1 cellular context compared by ENCODE assay signal in genomic region chr20:62030834-62031434, GRCh38.
TF ChIP-seq lines count a peak whose summit lies in the region.

No MANE protein-coding gene starts in this region.

TF ChIP-seq in HepG2, 621 proteins besides CTCF, POLR2A, EP300 and RAD21 (continued from another document and continues in another):
- TF ChIP-seq ZNF235 (CRISPR knock-in tag; IDR thresholded peaks at IDR 0.05; ENCODE audit: borderline replicate concordance) (no peak), ZNF672 (CRISPR knock-in tag; IDR thresholded peaks at IDR 0.05) (no peak), TFDP1 (CRISPR knock-in tag; IDR thresholded peaks at IDR 0.05; ENCODE audit: borderline replicate concordance) (peak; percentile 87; the same call in 1 of the 2 replicates), MXD1 (CRISPR knock-in tag; IDR thresholded peaks at IDR 0.05) (peak; percentile 77), CHCHD3 (CRISPR knock-in tag; IDR thresholded peaks at IDR 0.05) (no peak), RXRA (CRISPR knock-in tag; IDR thresholded peaks at IDR 0.05) (peak; percentile 60), IRF2 (CRISPR knock-in tag; IDR thresholded peaks at IDR 0.05) (0 out of 2 replicates have a peak, but pooled peaks have one; percentile 59), ZNF44 (CRISPR knock-in tag; IDR thresholded peaks at IDR 0.05) (0 out of 2 replicates have a peak, but pooled peaks have one; percentile 58), PHF5A (CRISPR knock-in tag; IDR thresholded peaks at IDR 0.05; ENCODE audit: low read depth, unreplicated experiment) (peak; percentile 67), ZNF513 (CRISPR knock-in tag; conservative IDR thresholded peaks at IDR 0.05) (no peak), STAT6 (CRISPR knock-in tag; IDR thresholded peaks at IDR 0.05; ENCODE audit: borderline replicate concordance) (no peak), HDAC1 (CRISPR knock-in tag; IDR thresholded peaks at IDR 0.05) (peak; percentile 44; the same call in 1 of the 2 replicates), ZNF280B (CRISPR knock-in tag; IDR thresholded peaks at IDR 0.05; ENCODE audit: borderline replicate concordance) (peak; percentile 95), MTERF4 (CRISPR knock-in tag; IDR thresholded peaks at IDR 0.05) (peak; percentile 32; the same call in 1 of the 2 replicates), ZBTB40 (IDR thresholded peaks at IDR 0.05) (no peak), ZBTB40 (CRISPR knock-in tag; IDR thresholded peaks at IDR 0.05) (peak; percentile 64; the same call in 1 of the 2 replicates), CEBPB (IDR thresholded peaks at IDR 0.05; ENCODE audit: borderline replicate concordance, low read depth, low read length) (no peak), ATAD3A (CRISPR knock-in tag; IDR thresholded peaks at IDR 0.05) (no peak), RARA (CRISPR knock-in tag; IDR thresholded peaks at IDR 0.05) (peak; percentile 21), ZNF777 (CRISPR knock-in tag; IDR thresholded peaks at IDR 0.05) (no peak), MXD4 (CRISPR knock-in tag; IDR thresholded peaks at IDR 0.05) (peak; percentile 74; the same call in 1 of the 2 replicates), ZNF24 (IDR thresholded peaks at IDR 0.05) (no peak), GRHL1 (CRISPR knock-in tag; conservative IDR thresholded peaks at IDR 0.05) (no peak), MNT (IDR thresholded peaks at IDR 0.05) (no peak), NFYB (CRISPR knock-in tag; IDR thresholded peaks at IDR 0.05) (peak; percentile 7; the same call in 1 of the 2 replicates), DRAP1 (CRISPR knock-in tag; IDR thresholded peaks at IDR 0.05) (no peak), ZNF556 (CRISPR knock-in tag; IDR thresholded peaks at IDR 0.05; ENCODE audit: borderline replicate concordance) (peak; percentile 72; the same call in 1 of the 2 replicates), ZNF160 (CRISPR knock-in tag; IDR thresholded peaks at IDR 0.05) (no peak; the same call in 1 of the 2 replicates), KAT8 (CRISPR knock-in tag; IDR thresholded peaks at IDR 0.05) (0 out of 2 replicates have a peak, but pooled peaks have one; percentile 32), PHB2 (IDR thresholded peaks at IDR 0.05; ENCODE audit: partially characterized antibody) (no peak), NBN (conservative IDR thresholded peaks at IDR 0.05) (no peak), ARNT (IDR thresholded peaks at IDR 0.05) (no peak), ZNF563 (CRISPR knock-in tag; IDR thresholded peaks at IDR 0.05) (peak; percentile 67; the same call in 1 of the 2 replicates), ZFP36 (IDR thresholded peaks at IDR 0.05; ENCODE audit: borderline replicate concordance, low read depth, low read length, partially characterized antibody) (no peak), NRL (CRISPR knock-in tag; IDR thresholded peaks at IDR 0.05; ENCODE audit: borderline replicate concordance) (peak; percentile 64; the same call in 1 of the 2 replicates), HOXA5 (CRISPR knock-in tag; IDR thresholded peaks at IDR 0.05) (no peak), ZNF430 (CRISPR knock-in tag; IDR thresholded peaks at IDR 0.05) (peak; percentile 65; the same call in 1 of the 2 replicates), ZNF850 (CRISPR knock-in tag; conservative IDR thresholded peaks at IDR 0.05) (no peak), SIX4 (CRISPR knock-in tag; IDR thresholded peaks at IDR 0.05) (no peak), ZNF333 (CRISPR knock-in tag; IDR thresholded peaks at IDR 0.05; ENCODE audit: borderline replicate concordance) (no peak), PHF20 (CRISPR knock-in tag; IDR thresholded peaks at IDR 0.05) (no peak; the same call in 1 of the 2 replicates)
